2 cellular contexts compared by ENCODE assay signal in the genomic region with DNA sequence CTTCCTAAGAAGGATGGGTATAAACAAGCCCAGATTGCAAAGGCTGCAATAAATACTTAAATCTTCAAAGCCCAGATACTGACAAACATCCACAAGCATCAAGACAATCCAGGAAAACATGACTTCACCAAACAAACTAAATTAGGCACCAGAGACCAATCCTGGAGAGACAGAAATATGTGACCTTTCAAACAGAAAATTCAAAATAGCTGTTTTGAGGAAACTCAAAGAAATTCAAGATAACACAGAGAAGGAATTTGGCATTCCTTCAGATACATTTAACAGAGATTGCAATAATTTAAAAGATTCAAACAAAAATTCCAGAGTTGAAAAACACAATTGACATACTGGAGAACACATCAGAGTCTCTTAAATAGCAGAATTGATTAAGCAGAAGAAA.
TF ChIP-seq lines count a peak whose summit lies in the region.

No MANE protein-coding gene starts in this region.

TF ChIP-seq in A549, 52 proteins besides CTCF, POLR2A, EP300 and RAD21:
- TF ChIP-seq CEBPB (IDR thresholded peaks at IDR 0.05) (no peak), SMC3 (IDR thresholded peaks at IDR 0.05) (no peak), MYC (IDR thresholded peaks at IDR 0.05; ENCODE audit: borderline replicate concordance, low read length) (no peak), NFE2L2 (conservative IDR thresholded peaks at IDR 0.05; ENCODE audit: low read length) (no peak), ESRRA (IDR thresholded peaks at IDR 0.05; ENCODE audit: borderline replicate concordance, low read length) (no peak), BHLHE40 (IDR thresholded peaks at IDR 0.05; ENCODE audit: low read depth, low read length) (no peak), NR3C1 (IDR thresholded peaks at IDR 0.05) (no peak), RARB (CRISPR knock-in tag; IDR thresholded peaks at IDR 0.05) (no peak), CBX2 (IDR thresholded peaks at IDR 0.05; ENCODE audit: borderline replicate concordance, low read depth) (no peak), FOSL2 (IDR thresholded peaks at IDR 0.05) (no peak), FOSL2 (CRISPR knock-in tag; IDR thresholded peaks at IDR 0.05) (no peak), EHMT2 (IDR thresholded peaks at IDR 0.05; ENCODE audit: low read depth) (no peak), FOSB (CRISPR knock-in tag; IDR thresholded peaks at IDR 0.05) (no peak)
- TF ChIP-seq, protein P1, sequence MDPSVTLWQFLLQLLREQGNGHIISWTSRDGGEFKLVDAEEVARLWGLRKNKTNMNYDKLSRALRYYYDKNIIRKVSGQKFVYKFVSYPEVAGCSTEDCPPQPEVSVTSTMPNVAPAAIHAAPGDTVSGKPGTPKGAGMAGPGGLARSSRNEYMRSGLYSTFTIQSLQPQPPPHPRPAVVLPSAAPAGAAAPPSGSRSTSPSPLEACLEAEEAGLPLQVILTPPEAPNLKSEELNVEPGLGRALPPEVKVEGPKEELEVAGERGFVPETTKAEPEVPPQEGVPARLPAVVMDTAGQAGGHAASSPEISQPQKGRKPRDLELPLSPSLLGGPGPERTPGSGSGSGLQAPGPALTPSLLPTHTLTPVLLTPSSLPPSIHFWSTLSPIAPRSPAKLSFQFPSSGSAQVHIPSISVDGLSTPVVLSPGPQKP (IDR thresholded peaks at IDR 0.05; ENCODE audit: low read depth, low read length): no peak
- TF ChIP-seq, protein P2, sequence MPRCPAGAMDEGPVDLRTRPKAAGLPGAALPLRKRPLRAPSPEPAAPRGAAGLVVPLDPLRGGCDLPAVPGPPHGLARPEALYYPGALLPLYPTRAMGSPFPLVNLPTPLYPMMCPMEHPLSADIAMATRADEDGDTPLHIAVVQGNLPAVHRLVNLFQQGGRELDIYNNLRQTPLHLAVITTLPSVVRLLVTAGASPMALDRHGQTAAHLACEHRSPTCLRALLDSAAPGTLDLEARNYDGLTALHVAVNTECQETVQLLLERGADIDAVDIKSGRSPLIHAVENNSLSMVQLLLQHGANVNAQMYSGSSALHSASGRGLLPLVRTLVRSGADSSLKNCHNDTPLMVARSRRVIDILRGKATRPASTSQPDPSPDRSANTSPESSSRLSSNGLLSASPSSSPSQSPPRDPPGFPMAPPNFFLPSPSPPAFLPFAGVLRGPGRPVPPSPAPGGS (IDR thresholded peaks at IDR 0.05): no peak
- TF ChIP-seq, protein P3, sequence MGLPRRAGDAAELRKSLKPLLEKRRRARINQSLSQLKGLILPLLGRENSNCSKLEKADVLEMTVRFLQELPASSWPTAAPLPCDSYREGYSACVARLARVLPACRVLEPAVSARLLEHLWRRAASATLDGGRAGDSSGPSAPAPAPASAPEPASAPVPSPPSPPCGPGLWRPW (IDR thresholded peaks at IDR 0.05): no peak

TF ChIP-seq in IMR-90, 13 proteins besides CTCF, POLR2A, EP300 and RAD21:
- TF ChIP-seq MAFK (IDR thresholded peaks at IDR 0.05; ENCODE audit: low read depth, low read length): no peak
- no peak for TF ChIP-seq RCOR1 (IDR thresholded peaks at IDR 0.05; ENCODE audit: insufficient replicate concordance, low read length)
- TF ChIP-seq CHD1 (IDR thresholded peaks at IDR 0.05; ENCODE audit: low read depth, low read length): no peak
- no peak for TF ChIP-seq MXI1 (IDR thresholded peaks at IDR 0.05; ENCODE audit: borderline replicate concordance, low read depth, low read length)
- no peak for TF ChIP-seq NFE2L2 (IDR thresholded peaks at IDR 0.05; ENCODE audit: low read depth, low read length)
- TF ChIP-seq, protein P4, sequence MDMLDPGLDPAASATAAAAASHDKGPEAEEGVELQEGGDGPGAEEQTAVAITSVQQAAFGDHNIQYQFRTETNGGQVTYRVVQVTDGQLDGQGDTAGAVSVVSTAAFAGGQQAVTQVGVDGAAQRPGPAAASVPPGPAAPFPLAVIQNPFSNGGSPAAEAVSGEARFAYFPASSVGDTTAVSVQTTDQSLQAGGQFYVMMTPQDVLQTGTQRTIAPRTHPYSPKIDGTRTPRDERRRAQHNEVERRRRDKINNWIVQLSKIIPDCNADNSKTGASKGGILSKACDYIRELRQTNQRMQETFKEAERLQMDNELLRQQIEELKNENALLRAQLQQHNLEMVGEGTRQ (IDR thresholded peaks at IDR 0.05; ENCODE audit: low read depth, low read length): no peak
- no peak for TF ChIP-seq BHLHE40 (IDR thresholded peaks at IDR 0.05; ENCODE audit: low read depth, low read length)
- TF ChIP-seq, protein P1 (IDR thresholded peaks at IDR 0.05; ENCODE audit: borderline replicate concordance, low read depth, low read length): no peak
- no peak for TF ChIP-seq SMC3 (IDR thresholded peaks at IDR 0.05; ENCODE audit: low read depth, low read length)
- no peak for TF ChIP-seq FOS (IDR thresholded peaks at IDR 0.05; ENCODE audit: low read depth, low read length)
- no peak for TF ChIP-seq RFX5 (IDR thresholded peaks at IDR 0.05; ENCODE audit: low read depth, low read length)
- TF ChIP-seq MAZ (IDR thresholded peaks at IDR 0.05; ENCODE audit: borderline replicate concordance, low read depth, low read length): no peak
- no peak for TF ChIP-seq CEBPB (IDR thresholded peaks at IDR 0.05; ENCODE audit: low read depth, low read length)
TF ChIP-seq in IMR-90: peak in this region for 0.
